ENCODE assay signal across 1 cellular context in genomic region chr3:4712109-4712508, GRCh38.
TF ChIP-seq lines count a peak whose summit lies in the region.

No MANE protein-coding gene starts in this region.

TF ChIP-seq in GM23338, 12 proteins besides CTCF, POLR2A, EP300 and RAD21 (continued from another document):
- no peak for TF ChIP-seq JUNB (IDR thresholded peaks at IDR 0.05; ENCODE audit: unreplicated experiment)
- TF ChIP-seq POLR2AphosphoS5 (IDR thresholded peaks at IDR 0.05; ENCODE audit: low read depth) = no peak
- no peak for TF ChIP-seq EZH2phosphoT487 (IDR thresholded peaks at IDR 0.05; ENCODE audit: unreplicated experiment)
- no peak for TF ChIP-seq CREB1 (CRISPR knock-in tag; IDR thresholded peaks at IDR 0.05; ENCODE audit: low read depth)
